Comparison of ENCODE assay signal across 8 cellular contexts in genomic region chr13:40974460-40975407, GRCh38. TPM values are rescaled to one million over a fixed set of nuclear protein-coding genes. Genes with fewer than 3 reads are reported as not detected.
DNase-seq lines count a peak whose midpoint lies in the region; ATAC-seq and TF ChIP-seq lines count a peak whose summit lies in the region.

No MANE protein-coding gene starts in this region.

- H3K4me3 Mint-ChIP-seq in T-cell (peak overlapping the region; percentile 64 to 96 (median 70)), nephron progenitor cell (no peak overlapping the region)

- peak overlapping the region; percentile 87 to 92 for H3K27ac Mint-ChIP-seq in T-cell
- H3K27ac Mint-ChIP-seq in nephron progenitor cell = no peak overlapping the region

- H3K27me3 Mint-ChIP-seq in T-cell (no peaks in the 10 kb centered on the region), nephron progenitor cell (ENCODE audit: low read depth, poor library complexity) (no peaks in the 10 kb centered on the region)

- H3K4me1 Mint-ChIP-seq in T-cell (peaks cover 84 to 99% (median 94%) of the 10 kb centered on the region in 3 donors), nephron progenitor cell (peaks cover 35% of the 10 kb centered on the region)

- TF ChIP-seq CTCF in nephron progenitor cell (IDR thresholded peaks at IDR 0.05) = peak; percentile 40

- H3K36me3 Mint-ChIP-seq in T-cell = peaks cover 23% of the 10 kb centered on the region
- H3K36me3 Mint-ChIP-seq in nephron progenitor cell (ENCODE audit: low read depth) = peaks cover 3% of the 10 kb centered on the region

- DNase-seq in NCI-H1436 (lab: John Stamatoyannopoulos, UW) (peak; percentile 2), NCI-H1436 treated with DMSO at 0.1 percent for 48 hours (lab: John Stamatoyannopoulos, UW) (no peak), HS-27A (ENCODE audit: low read depth) (peak; percentile 1), T-cell (peak in 26 of 34 experiments; percentile 14 to 57 (median 34)), nephron progenitor cell (peak; percentile 6), NCI-H510A (lab: John Stamatoyannopoulos, UW) (no peak)

- ATAC-seq in GM21423 (IDR thresholded peaks at IDR 0.05; ENCODE audit: unreplicated experiment) = peak; percentile 71
- ATAC-seq in T-cell (replicated peaks in 1 of 4) = peak; percentile 75 to 82 (median 78)
- ATAC-seq in esophagus mucosa = peak; percentile 83

- CTCF ChIA-PET in T-cell (lab: Charles Lee) = interaction anchor here (0.5 to 3.7 kb wide), 34 partner anchors 9 to 279 kb away, joined by 3 to 35 read pairs (median 6); partner anchors contain the start of genes ELF1 (in 1 of the 2) and WBP4 (in 1 of the 2)

- H3K9me3 Mint-ChIP-seq in T-cell (no peaks in the 10 kb centered on the region), nephron progenitor cell (no peaks in the 10 kb centered on the region)

- POLR2A ChIA-PET in T-cell (lab: Charles Lee) = interaction anchor here (0.6 to 1.9 kb wide), 8 partner anchors 15 to 246 kb away, joined by 3 to 25 read pairs (median 5); partner anchors contain the start of genes ELF1 (in 1 of the 2) and WBP4 (in 1 of the 2)

RNA-seq across cellular contexts. Expression of gene ELF1, which starts 44.4 kb away (rescaled TPM):
- total RNA-seq in T-cell (100 to 1,000 TPM; 133 to 221 (median 146) TPM), esophagus mucosa (68.9 TPM)

Comparison
In these comparisons a context has a peak if more than half of its experiments do, and no peak if none do; other contexts are left out.
1. DNase-seq: peak in NCI-H1436 (single experiment), HS-27A (single experiment), T-cell (26 of 34) and nephron progenitor cell (single experiment); none in NCI-H1436 treated with DMSO at 0.1 percent for 48 hours (single experiment) and NCI-H510A (single experiment).
2. Peak in every context shown above with its lines, with median percentiles within 50 percentile points of each other: ATAC-seq.